27 cellular contexts compared by ENCODE assay signal in the genomic region with DNA sequence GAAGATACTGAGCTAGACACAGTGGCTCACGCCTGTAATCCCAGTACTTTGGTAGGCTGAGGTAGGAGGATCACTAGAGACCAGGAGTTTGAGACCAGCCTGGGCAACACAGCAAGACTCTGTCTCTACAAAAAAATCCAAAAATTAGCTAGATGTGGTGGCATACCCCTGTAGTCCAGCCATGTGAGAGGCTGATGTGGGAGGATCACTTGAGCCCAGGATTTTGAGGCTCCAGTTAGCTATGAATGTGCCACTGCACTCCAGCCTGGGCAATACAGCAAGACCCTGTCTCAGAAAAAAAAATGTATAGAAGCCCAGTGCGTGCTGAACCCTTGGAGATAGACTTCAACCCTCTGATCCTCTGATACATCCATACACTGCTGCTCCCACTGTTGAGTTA. TPM values are rescaled to one million over a fixed set of nuclear protein-coding genes. Genes with fewer than 3 reads are reported as not detected.
DNase-seq lines count a peak whose midpoint lies in the region; ATAC-seq, FAIRE-seq and TF ChIP-seq lines count a peak whose summit lies in the region.
"Had no signal": no experiment of that assay in that cellular context is flagged by ENCODE, and none has a peak within 500 bp of the region (broad histone marks: within the 10 kb centered on the region; RNA-seq: fewer than 3 reads in every experiment).

No MANE protein-coding gene starts in this region.

- no peak overlapping the region for H3K27ac Mint-ChIP-seq in WTC11
- H3K27ac Mint-ChIP-seq: CD14-positive monocyte; CD4-positive, alpha-beta memory T cell; CD4-positive, CD25-positive, alpha-beta regulatory T cell had no signal

- no peaks in the 10 kb centered on the region for H3K36me3 Mint-ChIP-seq in WTC11
- H3K36me3 Mint-ChIP-seq: CD14-positive monocyte; CD4-positive, alpha-beta memory T cell; CD4-positive, CD25-positive, alpha-beta regulatory T cell; CD8-positive, alpha-beta memory T cell had no signal

- no peaks in the 10 kb centered on the region for H3K9me3 Mint-ChIP-seq in WTC11
- H3K9me3 Mint-ChIP-seq: CD4-positive, CD25-positive, alpha-beta regulatory T cell; CD8-positive, alpha-beta memory T cell had no signal

- H3K27ac ChIP-seq in HEK293 (ENCODE audit: extremely low read depth, low read depth, low read length) (no peak overlapping the region), lower lobe of right lung (no peak overlapping the region)
- H3K27ac ChIP-seq: BLaER1 had no signal

- H3K36me3 ChIP-seq in HEK293 (ENCODE audit: control insufficient read depth in 2 of 2, insufficient read depth in 1 of 2, low read length in 2 of 2) (no peaks in the 10 kb centered on the region), lower lobe of right lung (no peaks in the 10 kb centered on the region)
- H3K36me3 ChIP-seq: BE2C, BLaER1 had no signal

- POLR2A ChIA-PET in HEK293 (lab: Yijun Ruan, JAX), result no interaction called here
- POLR2A ChIA-PET in WTC11 (lab: Charles Lee), result no interaction called here

- DNase-seq in HTR-8/SVneo (ENCODE audit: insufficient read length, low spot score) (no peak), WTC11 (ENCODE audit: low spot score) (no peak), lower lobe of right lung (no peak), omental fat pad (ENCODE audit: low spot score) (no peak)
- DNase-seq: 8988T; ACHN; BE2C; C1 segment of cervical spinal cord; CD4-positive, alpha-beta memory T cell; CD4-positive, CD25-positive, alpha-beta regulatory T cell; CD8-positive, alpha-beta memory T cell; COR-L47; DMS 273 treated with DMSO at 0.1 percent for 48 hours; DMS79; DND-41; EL; GDM1 had no signal

- H3K4me1 Mint-ChIP-seq in WTC11, result no peaks in the 10 kb centered on the region
- H3K4me1 Mint-ChIP-seq: CD4-positive, alpha-beta memory T cell; CD4-positive, CD25-positive, alpha-beta regulatory T cell; CD8-positive, alpha-beta memory T cell had no signal

- TF ChIP-seq CTCF in HEK293 (tag by site-specific recombination; IDR thresholded peaks at IDR 0.05), result no peak
- no peak for TF ChIP-seq CTCF in WTC11 (IDR thresholded peaks at IDR 0.05)
- no peak for TF ChIP-seq CTCF in lower lobe of right lung (IDR thresholded peaks at IDR 0.05)
- no peak for TF ChIP-seq CTCF in omental fat pad (IDR thresholded peaks at IDR 0.05)

- no peaks in the 10 kb centered on the region for H3K9me3 ChIP-seq in HEK293 (ENCODE audit: control insufficient read depth, insufficient read depth, low read depth, low read length)
- H3K9me3 ChIP-seq in lower lobe of right lung, result no peaks in the 10 kb centered on the region
- H3K9me3 ChIP-seq: BLaER1 had no signal

- H3K4me3 ChIP-seq in HEK293 (ENCODE audit: low read depth, low read length) (no peak overlapping the region), lower lobe of right lung (no peak overlapping the region)
- H3K4me3 ChIP-seq: BLaER1, GM12878 had no signal

- intact Hi-C loops in lower lobe of right lung (cut with DNase I), result no loop called here

- peak; percentile 13 for FAIRE-seq in HTR-8/SVneo (lab: Jason Lieb, UNC)
- FAIRE-seq: A204.1, GM12878, GM12892, GM18507, GM19239 had no signal

- ATAC-seq in WTC11, result no peak
- peak; percentile 23 for ATAC-seq in esophagus mucosa
- ATAC-seq in GM18520 (IDR thresholded peaks at IDR 0.05; ENCODE audit: unreplicated experiment), result no peak
- no peak for ATAC-seq in lower lobe of right lung
- no peak for ATAC-seq in omental fat pad (ENCODE audit: low FRiP score)
- ATAC-seq: GM12878 had no signal

- H3K4me1 ChIP-seq in HEK293 (ENCODE audit: control insufficient read depth, insufficient read depth, low read length), result peaks cover 4% of the 10 kb centered on the region
- peaks cover under 1% of the 10 kb centered on the region for H3K4me1 ChIP-seq in lower lobe of right lung
- H3K4me1 ChIP-seq: BE2C had no signal

- CTCF ChIA-PET in HEK293 (lab: Yijun Ruan, JAX), result interaction anchor here (0.6 to 3.4 kb wide), 3 partner anchors 23 to 242 kb away, joined by 5 to 12 read pairs (median 6); no protein-coding TSS in a partner anchor
- CTCF ChIA-PET in WTC11 (lab: Charles Lee), result no interaction called here

- no peak overlapping the region for H3K4me3 Mint-ChIP-seq in WTC11
- H3K4me3 Mint-ChIP-seq: CD14-positive monocyte; CD4-positive, alpha-beta memory T cell had no signal

- H3K27me3 ChIP-seq in lower lobe of right lung (ENCODE audit: low read depth), result no peaks in the 10 kb centered on the region
- H3K27me3 ChIP-seq: BE2C, BLaER1 had no signal

- H3K27me3 Mint-ChIP-seq in WTC11 (ENCODE audit: low read depth), result no peaks in the 10 kb centered on the region; the same call in 1 of the 2 replicates

TF ChIP-seq in HEK293, 187 proteins besides CTCF, POLR2A, EP300 and RAD21:
- no peak for TF ChIP-seq GLIS2 (tag by site-specific recombination; IDR thresholded peaks at IDR 0.05)
- TF ChIP-seq ZNF121 (tag by site-specific recombination; IDR thresholded peaks at IDR 0.05), result peak; percentile 75; the same call in 1 of the 2 replicates

TF ChIP-seq in WTC11, 78 proteins besides CTCF, POLR2A, EP300 and RAD21:
- no peak for TF ChIP-seq JUN (CRISPR knock-in tag; IDR thresholded peaks at IDR 0.05)
- TF ChIP-seq ZNF121 (CRISPR knock-in tag; IDR thresholded peaks at IDR 0.05), result 0 out of 2 replicates have a peak, but pooled peaks have one; percentile 3
- TF ChIP-seq, protein P1, sequence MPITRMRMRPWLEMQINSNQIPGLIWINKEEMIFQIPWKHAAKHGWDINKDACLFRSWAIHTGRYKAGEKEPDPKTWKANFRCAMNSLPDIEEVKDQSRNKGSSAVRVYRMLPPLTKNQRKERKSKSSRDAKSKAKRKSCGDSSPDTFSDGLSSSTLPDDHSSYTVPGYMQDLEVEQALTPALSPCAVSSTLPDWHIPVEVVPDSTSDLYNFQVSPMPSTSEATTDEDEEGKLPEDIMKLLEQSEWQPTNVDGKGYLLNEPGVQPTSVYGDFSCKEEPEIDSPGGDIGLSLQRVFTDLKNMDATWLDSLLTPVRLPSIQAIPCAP (CRISPR knock-in tag; IDR thresholded peaks at IDR 0.05), result no peak
- TF ChIP-seq, protein P2, sequence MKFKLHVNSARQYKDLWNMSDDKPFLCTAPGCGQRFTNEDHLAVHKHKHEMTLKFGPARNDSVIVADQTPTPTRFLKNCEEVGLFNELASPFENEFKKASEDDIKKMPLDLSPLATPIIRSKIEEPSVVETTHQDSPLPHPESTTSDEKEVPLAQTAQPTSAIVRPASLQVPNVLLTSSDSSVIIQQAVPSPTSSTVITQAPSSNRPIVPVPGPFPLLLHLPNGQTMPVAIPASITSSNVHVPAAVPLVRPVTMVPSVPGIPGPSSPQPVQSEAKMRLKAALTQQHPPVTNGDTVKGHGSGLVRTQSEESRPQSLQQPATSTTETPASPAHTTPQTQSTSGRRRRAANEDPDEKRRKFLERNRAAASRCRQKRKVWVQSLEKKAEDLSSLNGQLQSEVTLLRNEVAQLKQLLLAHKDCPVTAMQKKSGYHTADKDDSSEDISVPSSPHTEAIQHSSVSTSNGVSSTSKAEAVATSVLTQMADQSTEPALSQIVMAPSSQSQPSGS (CRISPR knock-in tag; IDR thresholded peaks at IDR 0.05; ENCODE audit: borderline replicate concordance, low read depth), result no peak
- TF ChIP-seq, protein P3, sequence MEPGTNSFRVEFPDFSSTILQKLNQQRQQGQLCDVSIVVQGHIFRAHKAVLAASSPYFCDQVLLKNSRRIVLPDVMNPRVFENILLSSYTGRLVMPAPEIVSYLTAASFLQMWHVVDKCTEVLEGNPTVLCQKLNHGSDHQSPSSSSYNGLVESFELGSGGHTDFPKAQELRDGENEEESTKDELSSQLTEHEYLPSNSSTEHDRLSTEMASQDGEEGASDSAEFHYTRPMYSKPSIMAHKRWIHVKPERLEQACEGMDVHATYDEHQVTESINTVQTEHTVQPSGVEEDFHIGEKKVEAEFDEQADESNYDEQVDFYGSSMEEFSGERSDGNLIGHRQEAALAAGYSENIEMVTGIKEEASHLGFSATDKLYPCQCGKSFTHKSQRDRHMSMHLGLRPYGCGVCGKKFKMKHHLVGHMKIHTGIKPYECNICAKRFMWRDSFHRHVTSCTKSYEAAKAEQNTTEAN (CRISPR knock-in tag; IDR thresholded peaks at IDR 0.05), result no peak

RNA-seq across cellular contexts. Expression of a gene that starts 7.2 kb away (rescaled TPM):
- total RNA-seq in WTC11 (2021) (16.5 to 20.4 TPM (median 17.0 TPM) in 3 replicates), esophagus mucosa (9.5 TPM), lower lobe of right lung (21.3 TPM), omental fat pad (10 to 100 TPM; 11.1 to 32.0 (median 13.3) TPM)
